1 cellular context compared by ENCODE assay signal in the genomic region with DNA sequence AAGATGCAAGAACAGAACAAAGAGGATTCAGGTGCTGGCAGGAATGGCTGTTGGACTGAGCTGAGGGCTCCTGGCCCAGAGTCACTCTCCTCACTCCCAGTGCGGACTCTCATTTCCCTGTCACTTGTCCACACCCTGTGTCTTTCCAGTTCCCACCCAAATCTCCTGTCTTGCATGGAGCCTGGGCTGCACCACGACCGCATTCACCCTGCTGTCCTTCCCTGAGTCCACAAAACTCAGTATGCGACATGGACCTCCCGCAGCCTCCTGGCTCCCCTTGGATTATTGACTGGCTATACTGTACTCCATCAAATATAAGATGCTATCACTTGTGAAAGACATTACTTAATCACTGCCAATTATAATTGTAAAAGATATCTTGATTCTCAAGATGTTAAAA.
TF ChIP-seq lines count a peak whose summit lies in the region.

No MANE protein-coding gene starts in this region.

TF ChIP-seq in H1, 55 proteins besides CTCF, POLR2A, EP300 and RAD21:
- TF ChIP-seq ZNF274 (IDR thresholded peaks at IDR 0.05; ENCODE audit: borderline replicate concordance, extremely low read depth, low read length) = no peak
- no peak for TF ChIP-seq SRF (IDR thresholded peaks at IDR 0.05; ENCODE audit: low read depth, low read length)
- TF ChIP-seq JUN (IDR thresholded peaks at IDR 0.05; ENCODE audit: low read depth, low read length) = no peak
- no peak for TF ChIP-seq POU5F1 (IDR thresholded peaks at IDR 0.05; ENCODE audit: low read depth, low read length)
- TF ChIP-seq, protein P1, sequence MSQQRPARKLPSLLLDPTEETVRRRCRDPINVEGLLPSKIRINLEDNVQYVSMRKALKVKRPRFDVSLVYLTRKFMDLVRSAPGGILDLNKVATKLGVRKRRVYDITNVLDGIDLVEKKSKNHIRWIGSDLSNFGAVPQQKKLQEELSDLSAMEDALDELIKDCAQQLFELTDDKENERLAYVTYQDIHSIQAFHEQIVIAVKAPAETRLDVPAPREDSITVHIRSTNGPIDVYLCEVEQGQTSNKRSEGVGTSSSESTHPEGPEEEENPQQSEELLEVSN (IDR thresholded peaks at IDR 0.05) = no peak
- TF ChIP-seq KDM5A (IDR thresholded peaks at IDR 0.05; ENCODE audit: low read length) = no peak
- TF ChIP-seq NANOG (IDR thresholded peaks at IDR 0.05; ENCODE audit: insufficient read depth, low read depth, low read length, poor library complexity, severe bottlenecking) = no peak
- TF ChIP-seq CBX8 (IDR thresholded peaks at IDR 0.05; ENCODE audit: borderline replicate concordance, low read depth, low read length) = no peak
- TF ChIP-seq CHD1 (IDR thresholded peaks at IDR 0.05; ENCODE audit: low read depth, low read length) = no peak
- TF ChIP-seq KDM1A (IDR thresholded peaks at IDR 0.05; ENCODE audit: borderline replicate concordance, low read length) = no peak
- TF ChIP-seq MAFK (IDR thresholded peaks at IDR 0.05; ENCODE audit: low read depth, low read length) = no peak
- no peak for TF ChIP-seq SUZ12 (IDR thresholded peaks at IDR 0.05; ENCODE audit: low read length)
- TF ChIP-seq SAP30 (IDR thresholded peaks at IDR 0.05; ENCODE audit: insufficient read depth, insufficient replicate concordance, low read length) = no peak
- no peak for TF ChIP-seq ASH2L (IDR thresholded peaks at IDR 0.05; ENCODE audit: low read length)
- no peak for TF ChIP-seq TCF12 (IDR thresholded peaks at IDR 0.05; ENCODE audit: low read depth, low read length)
- TF ChIP-seq SP2 (IDR thresholded peaks at IDR 0.05; ENCODE audit: low read length) = no peak
- TF ChIP-seq CEBPB (IDR thresholded peaks at IDR 0.05; ENCODE audit: low read depth, low read length) = no peak
